16 cellular contexts compared by ENCODE assay signal in the genomic region with DNA sequence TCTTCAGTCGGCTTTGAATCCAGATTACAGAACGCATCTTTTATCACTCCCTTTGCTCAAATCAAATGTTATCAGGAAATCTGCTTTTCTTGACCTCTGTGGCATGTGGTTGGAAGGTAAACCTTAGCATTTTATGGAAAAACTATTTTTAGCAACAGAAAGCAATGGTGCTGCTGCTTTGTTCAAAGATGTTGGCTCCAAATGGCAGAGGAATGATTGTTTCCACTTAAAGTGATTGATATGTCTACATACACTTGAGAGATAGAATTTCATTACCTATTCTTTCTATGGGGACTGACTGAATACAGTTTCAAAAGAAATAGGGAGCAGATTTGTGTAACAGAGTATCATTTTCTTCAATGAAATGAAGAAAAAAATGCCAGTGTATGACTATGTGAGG.
"Had no signal": no experiment of that assay in that cellular context is flagged by ENCODE, and none has a peak within 500 bp of the region (broad histone marks: within the 10 kb centered on the region; RNA-seq: fewer than 3 reads in every experiment).

No MANE protein-coding gene starts in this region.

- ATAC-seq: foreskin keratinocyte; lower lobe of right lung; right lobe of liver; stimulated activated memory B cell treated with anti-CD40 and anti-IgM and Interleukin-4, amounts not matched to agents 10 μg/mL and 1 μg/mL and 100 μg/mL, for 72 hours had no signal

- DNase-seq: activated B cell treated with CpG ODN at 0.5 μM for 24 hours; activated CD4-positive, alpha-beta T cell treated with anti-CD3 and anti-CD28 coated beads, Interleukin-2, amount 10 ng/mL, durations not matched to agents 7 days and 5 days; activated CD8-positive, alpha-beta memory T cell treated with anti-CD3 and anti-CD28 coated beads for 24 hours; activated naive CD4-positive, alpha-beta T cell treated with anti-CD3 and anti-CD28 coated beads, Interleukin-2, amount 10 ng/mL, durations not matched to agents 7 days and 5 days; adrenal gland; colonic mucosa; foreskin keratinocyte; immature natural killer cell; lower lobe of right lung; midbrain; naive B cell; occipital lobe; right lobe of liver; spleen; stimulated activated CD4-positive, alpha-beta T cell treated with anti-CD3 and anti-CD28 coated beads, Interleukin-1b, Interleukin-23, amount 100 ng/mL, for 48 hours had no signal
